ENCODE assay signal across 13 cellular contexts in genomic region chr12:2583642-2584041, GRCh38.
DNase-seq lines count a peak whose midpoint lies in the region; ATAC-seq, FAIRE-seq and TF ChIP-seq lines count a peak whose summit lies in the region.
"Had no signal": no experiment of that assay in that cellular context is flagged by ENCODE, and none has a peak within 500 bp of the region (broad histone marks: within the 10 kb centered on the region; RNA-seq: fewer than 3 reads in every experiment).

No MANE protein-coding gene starts in this region.

- intact Hi-C loops in HCT116 (cut with micrococcal nuclease): loop anchor here (1.0 to 10.0 kb wide), 6 partner anchors 199 to 949 kb away; no protein-coding TSS in a partner anchor
- intact Hi-C loops in colonic mucosa (cut with DNase I): loop anchor here (10.0 kb wide), 2 partner anchors 299 to 529 kb away; partner anchors contain the start of gene CACNA1C

- H3K9me3 ChIP-seq in HCT116 (ENCODE audit: control insufficient read depth in 1 of 2, insufficient read depth in 1 of 2, low read depth in 1 of 2, low read length in 2 of 2): no peaks in the 10 kb centered on the region
- H3K9me3 ChIP-seq in stomach smooth muscle (ENCODE audit: control insufficient read depth in 2 of 2, low read length in 2 of 2): no peaks in the 10 kb centered on the region
- no peaks in the 10 kb centered on the region for H3K9me3 ChIP-seq in colonic mucosa
- H3K9me3 ChIP-seq: SJSA1 had no signal

- no peaks in the 10 kb centered on the region for H3K9me2 ChIP-seq in HCT116 (ENCODE audit: insufficient read depth)

- H3K27me3 ChIP-seq in HCT116 (ENCODE audit: insufficient read depth, low read length): peaks cover 30% of the 10 kb centered on the region
- H3K27me3 ChIP-seq in stomach smooth muscle (ENCODE audit: control insufficient read depth in 1 of 2, insufficient read depth in 2 of 2, low read length in 2 of 2): no peaks in the 10 kb centered on the region
- no peaks in the 10 kb centered on the region for H3K27me3 ChIP-seq in colonic mucosa
- H3K27me3 ChIP-seq: SJSA1 had no signal

- FAIRE-seq in HTR-8/SVneo (lab: Jason Lieb, UNC): no peak

- no peak overlapping the region for H3K9ac ChIP-seq in HCT116 (ENCODE audit: low read length)
- no peak overlapping the region for H3K9ac ChIP-seq in stomach smooth muscle (ENCODE audit: low read length in 2 of 2)
- H3K9ac ChIP-seq in colonic mucosa (ENCODE audit: low read depth in 2 of 2, low read length in 2 of 2): no peak overlapping the region

- H3K27ac ChIP-seq in HCT116 (ENCODE audit: low read depth, low read length) (no peak overlapping the region), VCaP (peak overlapping the region; percentile 52; the same call in 1 of the 2 replicates), stomach smooth muscle (ENCODE audit: low read length) (peak overlapping the region; percentile 37), colonic mucosa (no peak overlapping the region)
- H3K27ac ChIP-seq: 22Rv1, PC-9, SJSA1 had no signal

- H3K4me1 ChIP-seq in HCT116 (ENCODE audit: control insufficient read depth in 1 of 2, insufficient read depth in 2 of 2, low read length in 2 of 2) (peaks cover 3 to 8% of the 10 kb centered on the region in 2 experiments; a peak in 3 of 4 replicates), stomach smooth muscle (ENCODE audit: control insufficient read depth, insufficient read depth, low read length) (peaks cover 23% of the 10 kb centered on the region), colonic mucosa (no peaks in the 10 kb centered on the region)

- TF ChIP-seq CTCF in HCT116 (IDR thresholded peaks at IDR 0.05 in 2 of 3, conservative IDR thresholded peaks at IDR 0.05 in 1 of 3; ENCODE audit: borderline replicate concordance in 1 of 3, insufficient read depth in 1 of 3, low read depth in 2 of 3, low read length in 2 of 3) (no peak), VCaP (conservative IDR thresholded peaks at IDR 0.05) (no peak), colonic mucosa (IDR thresholded peaks at IDR 0.05) (no peak)

- no TSS peak for BruUV-seq in HCT116 (replicated peaks; lab: Mats Ljungman, UMichigan)

- peak; percentile 52 for DNase-seq in NCI-H1105 treated with DMSO at 0.1 percent for 48 hours (lab: John Stamatoyannopoulos, UW)
- no peak for DNase-seq in NCI-H1105 (lab: John Stamatoyannopoulos, UW)
- no peak for DNase-seq in HCT116 (ENCODE audit: low read depth, low spot score)
- no peak for DNase-seq in amniotic stem cell (lab: John Stamatoyannopoulos, UW)
- DNase-seq in colonic mucosa: no peak
- DNase-seq in HTR-8/SVneo (ENCODE audit: insufficient read length, low spot score): no peak
- DNase-seq: NCI-H345, NCI-H524 treated with DMSO at 0.1 percent for 48 hours had no signal

- POLR2A ChIA-PET in HCT116 (lab: Charles Lee): no interaction called here

- peak overlapping the region; percentile 59 for H3K4me2 ChIP-seq in HCT116 (ENCODE audit: low read length)
- H3K4me2 ChIP-seq: PC-9 had no signal

- no peaks in the 10 kb centered on the region for H3K36me3 ChIP-seq in HCT116 (ENCODE audit: control insufficient read depth in 1 of 2, insufficient read depth in 2 of 2, low read length in 2 of 2)
- peaks cover 25 to 31% of the 10 kb centered on the region in 2 donors for H3K36me3 ChIP-seq in stomach smooth muscle (ENCODE audit: control insufficient read depth in 2 of 2, insufficient read depth in 2 of 2, low read length in 2 of 2)
- no peaks in the 10 kb centered on the region for H3K36me3 ChIP-seq in colonic mucosa

- no peak overlapping the region for H3K4me3 ChIP-seq in HCT116 (replicated peaks in 1 of 2; ENCODE audit: low read depth in 1 of 2, low read length in 2 of 2)
- peak overlapping the region in 1 of 2 donors; percentile 29 for H3K4me3 ChIP-seq in stomach smooth muscle (ENCODE audit: low read length in 2 of 2)
- no peak overlapping the region for H3K4me3 ChIP-seq in colonic mucosa
- H3K4me3 ChIP-seq: PC-9, SJSA1 had no signal

- no peak for TF ChIP-seq RAD21 in HCT116 (IDR thresholded peaks at IDR 0.05; ENCODE audit: low read depth)

- no peak for ATAC-seq in HCT116

- RAD21 ChIA-PET in HCT116 (lab: Charles Lee; ENCODE audit: low non-redundant PET in 1 of 2, low total read pairs in 2 of 2, uncharacterized antibody in 2 of 2, unreplicated experiment in 2 of 2): interaction anchor here in 1 of 2 experiments (0.6 kb wide), 1 partner anchor 223 kb away, joined by 3 read pairs; no protein-coding TSS in a partner anchor

- no peaks in the 10 kb centered on the region for H4K20me1 ChIP-seq in HCT116 (ENCODE audit: insufficient read depth)

- TF ChIP-seq POLR2A in HCT116 (IDR thresholded peaks at IDR 0.05; ENCODE audit: borderline replicate concordance, extremely low read depth, insufficient read depth, insufficient read length): no peak

- H2AFZ ChIP-seq in HCT116 (ENCODE audit: low read depth, low read length, poor library complexity, severe bottlenecking): peak overlapping the region; percentile 78
- H2AFZ ChIP-seq: PC-9 had no signal

- CTCF ChIA-PET in HCT116 (lab: Charles Lee): interaction anchor here (0.8 to 1.8 kb wide), 6 partner anchors 9 to 643 kb away, joined by 3 to 5 read pairs (median 4); no protein-coding TSS in a partner anchor

- no peaks in the 10 kb centered on the region for H3K79me2 ChIP-seq in HCT116 (ENCODE audit: insufficient read depth, low read length)

TF ChIP-seq in HCT116, 20 proteins besides CTCF, POLR2A, EP300 and RAD21:
- TF ChIP-seq POLR2AphosphoS5 (IDR thresholded peaks at IDR 0.05; ENCODE audit: low read depth, low read length): no peak
- TF ChIP-seq ELF1 (IDR thresholded peaks at IDR 0.05; ENCODE audit: borderline replicate concordance, low read depth): no peak

Comparison
In these comparisons a context has a peak if more than half of its experiments do, and no peak if none do; other contexts are left out.
1. H3K27ac ChIP-seq: peak in VCaP (single experiment) and stomach smooth muscle (single experiment); none in HCT116 (single experiment) and colonic mucosa (single experiment).